In genomic region chr9:128206484-128206883, GRCh38 we compare ENCODE assay signal across 27 cellular contexts. TPM values are rescaled to one million over a fixed set of nuclear protein-coding genes. Genes with fewer than 3 reads are reported as not detected.
DNase-seq lines count a peak whose midpoint lies in the region; ATAC-seq, FAIRE-seq and TF ChIP-seq lines count a peak whose summit lies in the region.
"Had no signal": no experiment of that assay in that cellular context is flagged by ENCODE, and none has a peak within 500 bp of the region (broad histone marks: within the 10 kb centered on the region; RNA-seq: fewer than 3 reads in every experiment).

No MANE protein-coding gene starts in this region.

- 45% methylated on average over 3 of the region's 3 CpGs for WGBS in A549 (ENCODE audit: missing lambda C conversion rate)

- peaks cover 0 to 5% (median 0%) of the 10 kb centered on the region in 45 donors for H3K27me3 ChIP-seq in dorsolateral prefrontal cortex
- H3K27me3 ChIP-seq: SJSA1 had no signal

- TF ChIP-seq EP300 in A549 (IDR thresholded peaks at IDR 0.05): no peak

- no peaks in the 10 kb centered on the region for H3K36me3 Mint-ChIP-seq in nephron progenitor cell (ENCODE audit: low read depth)

- H3K27ac ChIP-seq in A549 (peak overlapping the region; percentile 95 to 99), dorsolateral prefrontal cortex (peak overlapping the region in 32 of 59 donors; percentile 17 to 97 (median 88))
- H3K27ac ChIP-seq: 22Rv1, C4-2B, SJSA1 had no signal

- H3K4me3 Mint-ChIP-seq in nephron progenitor cell: peak overlapping the region; percentile 29

- no peaks in the 10 kb centered on the region for H3K27me3 Mint-ChIP-seq in nephron progenitor cell (ENCODE audit: low read depth, poor library complexity)

- H3K4me3 ChIP-seq in A549 (peak overlapping the region; percentile 7; the same call in 2 of the 3 replicates), dorsolateral prefrontal cortex (peak overlapping the region in 46 of 59 donors; percentile 7 to 87 (median 76))
- H3K4me3 ChIP-seq: SJSA1 had no signal

- DNase-seq in A549 (ENCODE audit: low read depth in 1 of 2, low spot score in 1 of 2) (no peak), HuH-7 (ENCODE audit: low spot score) (peak; percentile 12), dorsolateral prefrontal cortex (no peak), nephron progenitor cell (no peak), CD1c-positive myeloid dendritic cell (ENCODE audit: extremely low spot score) (no peak)
- DNase-seq: EL, IMR-90, Karpas-422, MV-4-11, NCI-H1105 treated with DMSO at 0.1 percent for 48 hours, NCI-H2029 treated with DMSO at 0.1 percent for 48 hours, NCI-H2171, NCI-H345, NCI-H524 treated with DMSO at 0.1 percent for 48 hours, OCI-M1 had no signal

- no peak for TF ChIP-seq RAD21 in A549 (conservative IDR thresholded peaks at IDR 0.05 in 1 of 2, IDR thresholded peaks at IDR 0.05 in 1 of 2)

- CTCF ChIA-PET in A549 (lab: Yijun Ruan, JAX): interaction anchor here (0.6 to 2.3 kb wide), 9 partner anchors 10 to 232 kb away, joined by 3 to 8 read pairs (median 5); no protein-coding TSS in a partner anchor

- TF ChIP-seq CTCF in A549 (IDR thresholded peaks at IDR 0.05): no peak
- no peak for TF ChIP-seq CTCF in dorsolateral prefrontal cortex (IDR thresholded peaks at IDR 0.05 in 54 of 56, conservative IDR thresholded peaks at IDR 0.05 in 2 of 56; ENCODE audit: low read depth in 1 of 56, partially characterized antibody in 56 of 56)
- no peak for TF ChIP-seq CTCF in nephron progenitor cell (IDR thresholded peaks at IDR 0.05)

- peak overlapping the region; percentile 5 for H3K27ac Mint-ChIP-seq in nephron progenitor cell

- no peak for TF ChIP-seq POLR2A in A549 (IDR thresholded peaks at IDR 0.05; ENCODE audit: low read length)

- no peak for FAIRE-seq in A549 (lab: Jason Lieb, UNC)
- FAIRE-seq: GM19239, H54, HTR-8/SVneo, RCC 7860 had no signal

- H3K9me3 Mint-ChIP-seq in nephron progenitor cell: no peaks in the 10 kb centered on the region

- no peak for ATAC-seq in A549
- ATAC-seq in GM21528 (IDR thresholded peaks at IDR 0.05; ENCODE audit: low FRiP score, unreplicated experiment): no peak
- ATAC-seq in HG03159 (IDR thresholded peaks at IDR 0.05; ENCODE audit: unreplicated experiment): no peak
- no peak for ATAC-seq in GM21367 (IDR thresholded peaks at IDR 0.05; ENCODE audit: unreplicated experiment)
- ATAC-seq: Right ventricle myocardium inferior had no signal

- intact Hi-C loops in dorsolateral prefrontal cortex (cut with DNase I): no loop called here

- H3K4me2 ChIP-seq in A549: peak overlapping the region; percentile 86

- peaks cover 85% of the 10 kb centered on the region for H3K4me1 ChIP-seq in A549

- POLR2A ChIA-PET in A549 (lab: Yijun Ruan, JAX): no interaction called here

- H3K9me3 ChIP-seq in A549: no peaks in the 10 kb centered on the region

- peaks cover 73% of the 10 kb centered on the region for H3K4me1 Mint-ChIP-seq in nephron progenitor cell

TF ChIP-seq in A549, 52 proteins besides CTCF, POLR2A, EP300 and RAD21:
- no peak for TF ChIP-seq JUNB (IDR thresholded peaks at IDR 0.05)
- no peak for TF ChIP-seq CBX2 (IDR thresholded peaks at IDR 0.05; ENCODE audit: borderline replicate concordance, low read depth)

RNA-seq across cellular contexts. Expression of gene DNM1, which starts 3.3 kb away (rescaled TPM):
- polyA plus RNA-seq in A549 (2011; rRNA removed) (60.2 and 70.7 TPM in 2 replicates), A549 (2017; fragmentation: RNase III; extraction: RNeasy Plus Mini Kit Qiagen cat#74134 plus additional on column Dnase treatment) (99.8 to 139 TPM (median 136 TPM) in 3 replicates)
- polyA plus RNA-seq in A549 (2012; cell fraction: cytosol; rRNA removed): 65.9 and 77.9 TPM in 2 replicates
- 394 and 431 TPM in 2 replicates for polyA plus RNA-seq in A549 (2012; cell fraction: nucleus; rRNA removed)
- polyA minus RNA-seq in A549 (2011; rRNA and poly(A)+ RNA removed): 198 and 226 TPM in 2 replicates
- 1,000 to 10,000 TPM in 1 of 120 experiments, 100 to 1,000 TPM in 119; 213 to 1,033 (median 740) TPM for total RNA-seq in dorsolateral prefrontal cortex

RNA-seq across cellular contexts. Expression of gene CIZ1, which starts 15.1 kb away (rescaled TPM):
- polyA plus RNA-seq in A549 (2011; rRNA removed) (39.2 and 50.3 TPM in 2 replicates), A549 (2017; fragmentation: RNase III; extraction: RNeasy Plus Mini Kit Qiagen cat#74134 plus additional on column Dnase treatment) (83.0 to 93.6 TPM (median 92.5 TPM) in 3 replicates)
- 40.3 and 49.3 TPM in 2 replicates for polyA plus RNA-seq in A549 (2012; cell fraction: cytosol; rRNA removed)
- 87.4 and 112 TPM in 2 replicates for polyA plus RNA-seq in A549 (2012; cell fraction: nucleus; rRNA removed)
- polyA minus RNA-seq in A549 (2011; rRNA and poly(A)+ RNA removed): 47.2 and 76.6 TPM in 2 replicates
- 100 to 1,000 TPM; 120 to 216 (median 165) TPM for total RNA-seq in dorsolateral prefrontal cortex

RNA-seq across cellular contexts. Expression of gene BBLN, which starts 46.4 kb away (rescaled TPM):
- polyA plus RNA-seq in A549 (2011; rRNA removed): 23.0 and 23.8 TPM in 2 replicates
- polyA plus RNA-seq in A549 (2012; cell fraction: cytosol; rRNA removed): 39.6 and 58.1 TPM in 2 replicates
- 36.5 and 39.0 TPM in 2 replicates for polyA plus RNA-seq in A549 (2012; cell fraction: nucleus; rRNA removed)
- polyA plus RNA-seq in A549 (2017; fragmentation: RNase III; extraction: RNeasy Plus Mini Kit Qiagen cat#74134 plus additional on column Dnase treatment): 23.3 to 28.1 TPM (median 26.0 TPM) in 3 replicates
- 8.4 and 8.9 TPM in 2 replicates for polyA minus RNA-seq in A549 (2011; rRNA and poly(A)+ RNA removed)
- 100 to 1,000 TPM in 104 of 120 experiments, 10 to 100 TPM in 16; 56.9 to 208 (median 122) TPM for total RNA-seq in dorsolateral prefrontal cortex

RNA-seq across cellular contexts. Expression of gene LCN2, which starts 57.2 kb away (rescaled TPM):
- polyA plus RNA-seq in A549 (2011; rRNA removed) (11.9 and 18.1 TPM in 2 replicates), A549 (2017; fragmentation: RNase III; extraction: RNeasy Plus Mini Kit Qiagen cat#74134 plus additional on column Dnase treatment) (2.3 to 3.0 TPM (median 2.6 TPM) in 3 replicates)
- polyA plus RNA-seq in A549 (2012; cell fraction: cytosol; rRNA removed): 0.89 and 0.93 TPM in 2 replicates
- 0.55 and 1.0 TPM in 2 replicates for polyA plus RNA-seq in A549 (2012; cell fraction: nucleus; rRNA removed)
- polyA minus RNA-seq in A549 (2011; rRNA and poly(A)+ RNA removed): 5.7 and 7.4 TPM in 2 replicates
- total RNA-seq in dorsolateral prefrontal cortex: 10 to 100 TPM in 1 of 120 experiments, 1 to 10 TPM in 18, under 1 TPM in 4, not detected in 97; 0.59 to 10.1 (median 1.4) TPM
- total RNA-seq: IMR-90, M059J, Right ventricle myocardium inferior, SJSA1 had no signal
- polyA plus RNA-seq: IMR-90 had no signal
